ENCODE assay signal across 12 cellular contexts in the genomic region with DNA sequence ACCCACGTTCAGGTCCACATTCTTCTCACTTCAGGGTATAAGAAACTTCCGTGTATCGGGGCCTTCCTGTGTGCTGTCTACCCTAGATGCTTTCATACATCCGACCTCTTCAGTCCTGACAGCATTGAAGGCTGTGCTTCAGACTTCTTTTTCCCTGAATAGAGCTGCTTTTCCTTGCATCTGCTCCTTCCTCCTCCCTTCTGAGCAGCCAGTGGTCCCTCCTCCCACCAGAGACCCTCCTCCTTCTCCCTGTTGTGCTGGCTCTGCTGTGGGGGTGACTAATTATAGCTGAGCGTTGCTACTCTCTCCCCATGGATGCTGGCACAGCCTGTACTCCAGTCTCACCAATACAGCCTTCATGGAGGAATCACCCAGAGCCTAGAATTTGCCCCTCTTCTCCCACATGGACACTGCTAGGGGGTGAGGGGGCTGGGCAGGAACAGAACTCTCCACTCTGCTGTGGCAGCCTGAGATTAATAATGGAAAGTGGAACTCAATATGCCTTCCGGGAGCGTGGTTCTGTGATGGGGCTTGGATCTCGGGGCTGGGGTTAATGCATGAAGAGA. TPM values are rescaled to one million over a fixed set of nuclear protein-coding genes. Genes with fewer than 3 reads are reported as not detected.
DNase-seq lines count a peak whose midpoint lies in the region; ATAC-seq and TF ChIP-seq lines count a peak whose summit lies in the region.
"Had no signal": no experiment of that assay in that cellular context is flagged by ENCODE, and none has a peak within 500 bp of the region (broad histone marks: within the 10 kb centered on the region; RNA-seq: fewer than 3 reads in every experiment).

No MANE protein-coding gene starts in this region.

- H4K8ac ChIP-seq in H9 (replicated peaks; ENCODE audit: insufficient read length, low read depth, low read length), result no peak overlapping the region

- H3K27ac ChIP-seq in BLaER1 (no peak overlapping the region), H9 (ENCODE audit: insufficient read length, low read depth, low read length) (no peak overlapping the region)

- H4K20me1 ChIP-seq in BLaER1, result peaks cover 16% of the 10 kb centered on the region
- H4K20me1 ChIP-seq in H9 (ENCODE audit: control insufficient read depth, insufficient read depth, insufficient read length), result no peaks in the 10 kb centered on the region

- no peak overlapping the region for H3K23ac ChIP-seq in H9 (ENCODE audit: insufficient read length, low read depth, low read length)

- no peaks in the 10 kb centered on the region for H3K9me3 ChIP-seq in BLaER1
- no peaks in the 10 kb centered on the region for H3K9me3 ChIP-seq in H9 (ENCODE audit: control insufficient read depth, low read depth, low read length)
- H3K9me3 ChIP-seq: right atrium auricular region had no signal

- peaks cover 57% of the 10 kb centered on the region for H3K4me1 ChIP-seq in BLaER1
- peaks cover 4% of the 10 kb centered on the region; the same call in 1 of the 2 replicates for H3K4me1 ChIP-seq in H9 (ENCODE audit: insufficient read depth, low read length)

- no peaks in the 10 kb centered on the region for H3K9me3 Mint-ChIP-seq in H9
- no peaks in the 10 kb centered on the region for H3K9me3 Mint-ChIP-seq in activated naive CD8-positive, alpha-beta T cell treated with anti-CD3 and anti-CD28 coated beads, Interleukin-2, amount 50 U/mL, for 24 hours
- no peaks in the 10 kb centered on the region for H3K9me3 Mint-ChIP-seq in mesothelial cell of epicardium

- H2BK15ac ChIP-seq in H9 (ENCODE audit: low read depth, low read length), result no peak overlapping the region

- no peak overlapping the region for H3K18ac ChIP-seq in H9 (ENCODE audit: insufficient read length, low read depth, low read length)

- H3K27me3 Mint-ChIP-seq in H9 (ENCODE audit: low read depth), result peaks cover 24% of the 10 kb centered on the region
- peaks cover 5% of the 10 kb centered on the region for H3K27me3 Mint-ChIP-seq in activated naive CD8-positive, alpha-beta T cell treated with anti-CD3 and anti-CD28 coated beads, Interleukin-2, amount 50 U/mL, for 24 hours
- H3K27me3 Mint-ChIP-seq in mesothelial cell of epicardium (ENCODE audit: low read depth), result peaks cover 48% of the 10 kb centered on the region

- H3K36me3 ChIP-seq in BLaER1, result no peaks in the 10 kb centered on the region
- H3K36me3 ChIP-seq: right atrium auricular region had no signal

- no peak overlapping the region for H2BK120ac ChIP-seq in H9 (ENCODE audit: low read depth, low read length, poor library complexity, severe bottlenecking)

- H3K23me2 ChIP-seq in H9 (ENCODE audit: insufficient read length, low read depth, low read length, poor library complexity, severe bottlenecking), result peaks cover 31% of the 10 kb centered on the region

- no peak overlapping the region for H3K14ac ChIP-seq in H9 (ENCODE audit: insufficient read depth, low read length)

- H3K9ac ChIP-seq in BLaER1 (no peak overlapping the region), H9 (ENCODE audit: extremely low read depth, insufficient read length, low read length) (no peak overlapping the region)

- no peak overlapping the region for H2AK5ac ChIP-seq in H9 (ENCODE audit: insufficient read length, low read length)

- H3K4me1 Mint-ChIP-seq in H9 (peaks cover 30 to 31% of the 10 kb centered on the region in 2 experiments), mesothelial cell of epicardium (peaks cover 25% of the 10 kb centered on the region)
- peaks cover 32% of the 10 kb centered on the region for H3K4me1 Mint-ChIP-seq in activated naive CD8-positive, alpha-beta T cell treated with anti-CD3 and anti-CD28 coated beads, Interleukin-2, amount 50 U/mL, for 24 hours

- no peak overlapping the region for H3T11ph ChIP-seq in H9 (ENCODE audit: low read length)

- POLR2A ChIA-PET in GM10248 (lab: Yijun Ruan, JAX), result no interaction called here

- H3K27me3 ChIP-seq in BLaER1 (peaks cover 28% of the 10 kb centered on the region), H9 (ENCODE audit: insufficient read depth, low read length) (no peaks in the 10 kb centered on the region; the same call in 1 of the 2 replicates)
- H3K27me3 ChIP-seq: right atrium auricular region had no signal

- no peak overlapping the region for H3K56ac ChIP-seq in H9 (ENCODE audit: insufficient read length, low read depth, low read length)

- no peak overlapping the region for H2BK12ac ChIP-seq in H9 (ENCODE audit: insufficient read length, low read depth, low read length)

- H3K4me3 Mint-ChIP-seq in H9 (peak overlapping the region; percentile 75 to 83), mesothelial cell of epicardium (peak overlapping the region; percentile 66)
- peak overlapping the region; percentile 89 for H3K4me3 Mint-ChIP-seq in activated naive CD8-positive, alpha-beta T cell treated with anti-CD3 and anti-CD28 coated beads, Interleukin-2, amount 50 U/mL, for 24 hours

- H3K27ac Mint-ChIP-seq in H9 (no peak overlapping the region), mesothelial cell of epicardium (no peak overlapping the region)
- H3K27ac Mint-ChIP-seq in activated naive CD8-positive, alpha-beta T cell treated with anti-CD3 and anti-CD28 coated beads, Interleukin-2, amount 50 U/mL, for 24 hours, result peak overlapping the region; percentile 79

- H3K79me2 ChIP-seq in H9 (ENCODE audit: insufficient read depth, low read length), result no peaks in the 10 kb centered on the region

- in situ Hi-C loops in G401 (cut with HindIII; ENCODE audit: low sequenced_read_pairs), result no loop called here

- H2AFZ ChIP-seq in H9 (ENCODE audit: low read length), result no peak overlapping the region

- H3K36me3 Mint-ChIP-seq in H9 (ENCODE audit: insufficient read depth in 1 of 3, low read depth in 3 of 3), result peaks cover 0 to 6% (median 0%) of the 10 kb centered on the region in 3 experiments; a peak in 2 of 7 replicates
- no peaks in the 10 kb centered on the region for H3K36me3 Mint-ChIP-seq in activated naive CD8-positive, alpha-beta T cell treated with anti-CD3 and anti-CD28 coated beads, Interleukin-2, amount 50 U/mL, for 24 hours (ENCODE audit: low read depth)
- H3K36me3 Mint-ChIP-seq in mesothelial cell of epicardium, result no peaks in the 10 kb centered on the region

- H3K4ac ChIP-seq in H9 (ENCODE audit: low read depth, low read length), result no peak overlapping the region

- CTCF ChIA-PET in GM10248 (lab: Yijun Ruan, JAX), result interaction anchor here (1.1 kb wide), 1 partner anchor 11 kb away, joined by 3 read pairs; no protein-coding TSS in a partner anchor

- no peak overlapping the region for H4K5ac ChIP-seq in H9 (ENCODE audit: insufficient read length, low read depth, low read length)

- no peak for TF ChIP-seq CTCF in H9 (conservative IDR thresholded peaks at IDR 0.05)
- TF ChIP-seq CTCF in mesothelial cell of epicardium (IDR thresholded peaks at IDR 0.05; ENCODE audit: unreplicated experiment), result no peak
- no peak for TF ChIP-seq CTCF in GM10248 (IDR thresholded peaks at IDR 0.05; ENCODE audit: control extremely low read depth, extremely low read depth, low read depth, missing control alignments)

- H3K4me2 ChIP-seq in BLaER1 (peak overlapping the region; percentile 100), H9 (ENCODE audit: insufficient read depth, insufficient read length, low read length) (peak overlapping the region; percentile 65)

- no peak overlapping the region for H2BK5ac ChIP-seq in H9 (ENCODE audit: insufficient read length, low read length)

- DNase-seq in H9, result no peak
- no peak for DNase-seq in activated naive CD8-positive, alpha-beta T cell treated with anti-CD3 and anti-CD28 coated beads, Interleukin-2, amount 50 U/mL, for 24 hours
- DNase-seq in mesothelial cell of epicardium (ENCODE audit: low spot score in 2 of 2, unreplicated experiment in 2 of 2), result no peak
- DNase-seq in G401 (ENCODE audit: low spot score), result no peak
- DNase-seq in GM10248 (ENCODE audit: extremely low spot score), result no peak
- no peak for DNase-seq in stimulated activated CD4-positive, alpha-beta T cell treated with anti-CD3 and anti-CD28 coated beads, Interleukin-12 subunit alpha, Interleukin-12 subunit beta, amount 100 ng/mL, for 4 hours
- DNase-seq: activated CD8-positive, alpha-beta memory T cell treated with anti-CD3 and anti-CD28 coated beads, Interleukin-2, amount 50 U/mL, for 48 hours; effector CD8-positive, alpha-beta T cell had no signal

- H2BK20ac ChIP-seq in H9 (ENCODE audit: low read depth, low read length, poor library complexity, severe bottlenecking), result no peak overlapping the region

- H4K91ac ChIP-seq in H9 (ENCODE audit: insufficient read length, low read depth, low read length), result no peak overlapping the region

- WGBS in H9 (ENCODE audit: extremely low coverage, insufficient read length, low lambda C conversion rate), result no CpG with 5 or more reads among the region's 8 CpGs

- H3K4me3 ChIP-seq in BLaER1, result no peak overlapping the region

- no peaks in the 10 kb centered on the region for H3K79me1 ChIP-seq in H9 (ENCODE audit: insufficient read depth, low read depth, low read length, poor library complexity, severe bottlenecking)

- no peak for ATAC-seq in activated naive CD8-positive, alpha-beta T cell treated with anti-CD3 and anti-CD28 coated beads, Interleukin-2, amount 50 U/mL, for 24 hours
- ATAC-seq in HG02884 (IDR thresholded peaks at IDR 0.05; ENCODE audit: unreplicated experiment), result no peak

RNA-seq across cellular contexts. Expression of a gene that starts 1.1 kb away (rescaled TPM):
- 7.5 and 9.1 TPM in 2 replicates for total RNA-seq in H9 (2021)
- total RNA-seq in mesothelial cell of epicardium, result 2.9 to 3.5 TPM (median 3.3 TPM) in 3 replicates
- 1.0 and 4.8 TPM in 2 replicates for total RNA-seq in G401 (2014; rRNA removed; shearing (Covaris generic))
- total RNA-seq: kidney epithelial cell had no signal

RNA-seq across cellular contexts. Expression of a gene that starts 2.6 kb away (rescaled TPM):
- 67.0 and 70.7 TPM in 2 replicates for total RNA-seq in H9 (2021)
- 28.2 to 28.7 TPM (median 28.3 TPM) in 3 replicates for total RNA-seq in mesothelial cell of epicardium
- total RNA-seq in G401 (2014; rRNA removed; shearing (Covaris generic)), result 19.2 and 23.6 TPM in 2 replicates

RNA-seq across cellular contexts. Expression of a gene that starts 22.9 kb away (rescaled TPM):
- total RNA-seq in H9 (2021) (42.6 and 43.3 TPM in 2 replicates), mesothelial cell of epicardium (35.8 to 38.4 TPM (median 36.3 TPM) in 3 replicates)
- 64.4 and 90.0 TPM in 2 replicates for total RNA-seq in G401 (2014; rRNA removed; shearing (Covaris generic))

RNA-seq across cellular contexts. Expression of a gene that starts 29.5 kb away (rescaled TPM):
- 13.2 and 13.9 TPM in 2 replicates for total RNA-seq in H9 (2021)
- 13.4 to 15.5 TPM (median 15.4 TPM) in 3 replicates for total RNA-seq in mesothelial cell of epicardium
- 15.7 and 27.0 TPM in 2 replicates for total RNA-seq in G401 (2014; rRNA removed; shearing (Covaris generic))

RNA-seq across cellular contexts. Expression of a gene that starts 50.9 kb away (rescaled TPM):
- total RNA-seq in H9 (2021) (8.6 and 9.1 TPM in 2 replicates), mesothelial cell of epicardium (9.3 to 10.0 TPM (median 9.7 TPM) in 3 replicates)
- total RNA-seq in G401 (2014; rRNA removed; shearing (Covaris generic)), result 0.61 and 1.0 TPM in 2 replicates
